11 cellular contexts compared by ENCODE assay signal in genomic region chr1:229109320-229109761, GRCh38.
DNase-seq lines count a peak whose midpoint lies in the region; ATAC-seq and TF ChIP-seq lines count a peak whose summit lies in the region.
"Had no signal": no experiment of that assay in that cellular context is flagged by ENCODE, and none has a peak within 500 bp of the region (broad histone marks: within the 10 kb centered on the region; RNA-seq: fewer than 3 reads in every experiment).

No MANE protein-coding gene starts in this region.

- no peak overlapping the region for H3K9ac ChIP-seq in muscle layer of colon (ENCODE audit: low read length)

- H3K36me3 ChIP-seq in esophagus muscularis mucosa (no peaks in the 10 kb centered on the region), muscle layer of colon (ENCODE audit: insufficient read depth, low read length) (no peaks in the 10 kb centered on the region), thyroid gland (no peaks in the 10 kb centered on the region), BE2C (no peaks in the 10 kb centered on the region)

- no peak for ATAC-seq in GM21825 (IDR thresholded peaks at IDR 0.05; ENCODE audit: unreplicated experiment)

- H3K9me3 ChIP-seq in esophagus muscularis mucosa, result no peaks in the 10 kb centered on the region
- no peaks in the 10 kb centered on the region for H3K9me3 ChIP-seq in muscle layer of colon (ENCODE audit: low read length)
- no peaks in the 10 kb centered on the region for H3K9me3 ChIP-seq in thyroid gland
- H3K9me3 ChIP-seq in BE2C, result no peaks in the 10 kb centered on the region

- TF ChIP-seq CTCF in esophagus muscularis mucosa (IDR thresholded peaks at IDR 0.05), result no peak
- TF ChIP-seq CTCF in thyroid gland (IDR thresholded peaks at IDR 0.05), result no peak
- TF ChIP-seq CTCF in BE2C (IDR thresholded peaks at IDR 0.05; ENCODE audit: low read depth, low read length), result no peak

- H3K27me3 ChIP-seq in esophagus muscularis mucosa (no peaks in the 10 kb centered on the region), muscle layer of colon (ENCODE audit: control insufficient read depth in 1 of 2, insufficient read depth in 2 of 2, low read length in 2 of 2) (no peaks in the 10 kb centered on the region), thyroid gland (no peaks in the 10 kb centered on the region), BE2C (no peaks in the 10 kb centered on the region)

- TF ChIP-seq POLR2A in esophagus muscularis mucosa (IDR thresholded peaks at IDR 0.05; ENCODE audit: low read depth) (no peak), thyroid gland (IDR thresholded peaks at IDR 0.05) (no peak)

- peaks cover 4 to 55% (median 54%) of the 10 kb centered on the region in 4 donors for H3K4me1 ChIP-seq in esophagus muscularis mucosa
- peaks cover 56% of the 10 kb centered on the region for H3K4me1 ChIP-seq in muscle layer of colon (ENCODE audit: insufficient read depth, low read length)
- H3K4me1 ChIP-seq in thyroid gland, result peaks cover 57 to 67% of the 10 kb centered on the region in 2 donors
- H3K4me1 ChIP-seq in BE2C, result no peaks in the 10 kb centered on the region; the same call in 1 of the 2 replicates

- TF ChIP-seq EP300 in esophagus muscularis mucosa (IDR thresholded peaks at IDR 0.05), result no peak

- DNase-seq in NOMO-1 treated with DMSO at 0.1 percent for 48 hours (lab: John Stamatoyannopoulos, UW; ENCODE audit: unreplicated experiment) (peak; percentile 72), esophagus muscularis mucosa (ENCODE audit: extremely low spot score) (no peak), thyroid gland (no peak), NCI-H2196 treated with DMSO at 0.1 percent for 48 hours (lab: John Stamatoyannopoulos, UW; ENCODE audit: unreplicated experiment) (no peak), BE2C (no peak)
- DNase-seq: COR-L47; dermis blood vessel endothelial cell; occipital lobe; stimulated activated CD4-positive, alpha-beta T cell treated with anti-CD3 and anti-CD28 coated beads, Interleukin-4, amount 100 ng/mL, for 1 hour had no signal

- intact Hi-C loops in esophagus muscularis mucosa (cut with DNase I) (no loop called here), thyroid gland (cut with DNase I) (no loop called here)

- H3K27ac ChIP-seq in esophagus muscularis mucosa (replicated peaks in 1 of 4) (peak overlapping the region; percentile 62 to 80 (median 64)), muscle layer of colon (ENCODE audit: low read depth, low read length) (peak overlapping the region; percentile 80), thyroid gland (peak overlapping the region; percentile 73 to 90 (median 85))

- WGBS in esophagus muscularis mucosa, result 76% methylated on average over 5 of the region's 5 CpGs
- 65 to 68% methylated on average over 5 of the region's 5 CpGs for WGBS in thyroid gland, 2 donors

- no peak overlapping the region for H3K4me3 ChIP-seq in esophagus muscularis mucosa
- no peak overlapping the region for H3K4me3 ChIP-seq in muscle layer of colon (ENCODE audit: low read depth in 1 of 2, low read length in 2 of 2)
- H3K4me3 ChIP-seq in thyroid gland (replicated peaks in 1 of 3), result no peak overlapping the region
- H3K4me3 ChIP-seq in BE2C (ENCODE audit: low read depth, low read length), result no peak overlapping the region
